ENCODE assay signal across 1 cellular context in genomic region chr7:44606341-44607140, GRCh38.
TF ChIP-seq lines count a peak whose summit lies in the region.

TSS of gene OGDH (plus strand) at chr7:44606627. CDS start at chr7:44624344, 17,717 bp downstream.

TF ChIP-seq in K562, 482 proteins besides CTCF, POLR2A, EP300 and RAD21 (continued from another document and continues in another):
- TF ChIP-seq ZHX1 (conservative IDR thresholded peaks at IDR 0.05; ENCODE audit: low read length) (no peak), RREB1 (CRISPR knock-in tag; IDR thresholded peaks at IDR 0.05) (0 out of 2 replicates have a peak, but pooled peaks have one; percentile 15), MED1 (CRISPR knock-in tag; IDR thresholded peaks at IDR 0.05; ENCODE audit: borderline replicate concordance) (no peak), E2F4 (CRISPR knock-in tag; IDR thresholded peaks at IDR 0.05; ENCODE audit: low read depth) (peak; percentile 65; the same call in 1 of the 2 replicates), THAP12 (CRISPR knock-in tag; IDR thresholded peaks at IDR 0.05) (no peak), PRMT5 (CRISPR knock-in tag; IDR thresholded peaks at IDR 0.05) (no peak), ZNF121 (CRISPR knock-in tag; conservative IDR thresholded peaks at IDR 0.05) (no peak), MLLT1 (IDR thresholded peaks at IDR 0.05) (peak in 1 of 2 experiments; percentile 70; a peak in 2 of 4 replicates), RAD51 (IDR thresholded peaks at IDR 0.05; ENCODE audit: borderline replicate concordance, low read depth) (peak; percentile 93), YY1 (IDR thresholded peaks at IDR 0.05; ENCODE audit: borderline replicate concordance in 1 of 3, control insufficient read depth in 1 of 3, extremely low read depth in 1 of 3, insufficient read depth in 3 of 3, insufficient read length in 1 of 3, insufficient replicate concordance in 2 of 3, low read depth in 1 of 3, low read length in 2 of 3) (peak in 1 of 3 experiments; percentile 38), TCFL5 (CRISPR knock-in tag; conservative IDR thresholded peaks at IDR 0.05) (no peak), ZNF280B (CRISPR knock-in tag; IDR thresholded peaks at IDR 0.05) (no peak), IRF2 (CRISPR knock-in tag; IDR thresholded peaks at IDR 0.05) (no peak), SMARCE1 (IDR thresholded peaks at IDR 0.05) (no peak), ZNF408 (CRISPR knock-in tag; IDR thresholded peaks at IDR 0.05; ENCODE audit: low read depth) (no peak), REST (CRISPR knock-in tag; IDR thresholded peaks at IDR 0.05; ENCODE audit: low read depth) (peak; percentile 27; the same call in 1 of the 2 replicates), PTBP1 (IDR thresholded peaks at IDR 0.05; ENCODE audit: low read depth, low read length) (no peak), TAF9B (IDR thresholded peaks at IDR 0.05; ENCODE audit: partially characterized antibody) (peak; percentile 99), MCM2 (IDR thresholded peaks at IDR 0.05; ENCODE audit: low read depth) (no peak), ZNF695 (CRISPR knock-in tag; IDR thresholded peaks at IDR 0.05) (no peak), FOXM1 (IDR thresholded peaks at IDR 0.05; ENCODE audit: low read depth) (no peak; the same call in 1 of the 2 replicates), FOXM1 (CRISPR knock-in tag; IDR thresholded peaks at IDR 0.05; ENCODE audit: low read depth) (0 out of 2 replicates have a peak, but pooled peaks have one; percentile 23), NFE2L1 (tag; IDR thresholded peaks at IDR 0.05; ENCODE audit: borderline replicate concordance, low read depth) (no peak), SMARCA5 (IDR thresholded peaks at IDR 0.05) (no peak), LARP7 (IDR thresholded peaks at IDR 0.05) (no peak), RBM39 (optimal IDR thresholded peaks at IDR 0.05; ENCODE audit: low read depth, low read length) (no peak), THRA (IDR thresholded peaks at IDR 0.05) (no peak), PBX2 (CRISPR knock-in tag; IDR thresholded peaks at IDR 0.05; ENCODE audit: low read depth) (peak; percentile 92), PBX2 (tag; conservative IDR thresholded peaks at IDR 0.05; ENCODE audit: low read depth) (peak; percentile 93), FOXK2 (conservative IDR thresholded peaks at IDR 0.05 in 1 of 2, IDR thresholded peaks at IDR 0.05 in 1 of 2; ENCODE audit: low read depth in 2 of 2) (peak; percentile 89; a peak in 3 of 4 replicates), NR3C1 (CRISPR knock-in tag; IDR thresholded peaks at IDR 0.05) (no peak), ZNF175 (CRISPR knock-in tag; IDR thresholded peaks at IDR 0.05; ENCODE audit: low read depth) (no peak), FOXA3 (CRISPR knock-in tag; conservative IDR thresholded peaks at IDR 0.05 in 1 of 2, IDR thresholded peaks at IDR 0.05 in 1 of 2) (no peak)
